ENCODE assay signal across 21 cellular contexts in genomic region chr3:146640361-146640760, GRCh38. TPM values are rescaled to one million over a fixed set of nuclear protein-coding genes. Genes with fewer than 3 reads are reported as not detected.
A peak's percentile ranks its signal among the peaks of the same experiment; 100 is the strongest.
DNase-seq lines count a peak whose midpoint lies in the region; ATAC-seq and TF ChIP-seq lines count a peak whose summit lies in the region.
"Had no signal": no experiment of that assay in that cellular context is flagged by ENCODE, and none has a peak within 500 bp of the region (broad histone marks: within the 10 kb centered on the region; RNA-seq: fewer than 3 reads in every experiment).

No MANE protein-coding gene starts in this region.

- H4K5ac ChIP-seq in mesendoderm (ENCODE audit: low read length) = no peak overlapping the region

- H3K4me3 Mint-ChIP-seq in stimulated activated effector memory CD8-positive, alpha-beta T cell treated with anti-CD3 and anti-CD28 coated beads, Interleukin-12 subunit alpha, Interleukin-12 subunit beta, amount 100 ng/mL, for 72 hours = no peak overlapping the region
- H3K4me3 Mint-ChIP-seq: CD8-positive, alpha-beta memory T cell; H9; T-helper 1 cell treated with Interleukin-12 subunit alpha and Interleukin-12 subunit beta and Interleukin-4 antibody, amounts not matched to agents 30 μg/mL and 1 μg/mL, for 36 hours had no signal

- ATAC-seq in Panc1 (peak; percentile 34; the same call in 1 of the 2 replicates), left lobe of liver (no peak)
- no peak for ATAC-seq in stimulated activated effector memory CD8-positive, alpha-beta T cell treated with anti-CD3 and anti-CD28 coated beads, Interleukin-12 subunit alpha, Interleukin-12 subunit beta, amount 100 ng/mL, for 72 hours

- no peaks in the 10 kb centered on the region for H3K79me1 ChIP-seq in mesendoderm (ENCODE audit: low read length)

- H3K27me3 ChIP-seq in Panc1 (ENCODE audit: control insufficient read depth, insufficient read depth, low read length) = no peaks in the 10 kb centered on the region; the same call in 1 of the 2 replicates
- H3K27me3 ChIP-seq in mesendoderm (ENCODE audit: insufficient read depth, low read length, poor library complexity) = no peaks in the 10 kb centered on the region

- H3K18ac ChIP-seq in mesendoderm (ENCODE audit: low read length) = no peak overlapping the region

- H3K56ac ChIP-seq in mesendoderm (ENCODE audit: low read length) = no peak overlapping the region

- intact Hi-C loops in Panc1 (cut with micrococcal nuclease; ENCODE audit: unreplicated experiment) = no loop called here

- POLR2A ChIA-PET in Panc1 (lab: Charles Lee) = no interaction called here

- H3K36me3 Mint-ChIP-seq in stimulated activated effector memory CD8-positive, alpha-beta T cell treated with anti-CD3 and anti-CD28 coated beads, Interleukin-12 subunit alpha, Interleukin-12 subunit beta, amount 100 ng/mL, for 72 hours = no peaks in the 10 kb centered on the region
- H3K36me3 Mint-ChIP-seq: CD8-positive, alpha-beta memory T cell had no signal

- no peak overlapping the region for H3K27ac Mint-ChIP-seq in stimulated activated effector memory CD8-positive, alpha-beta T cell treated with anti-CD3 and anti-CD28 coated beads, Interleukin-12 subunit alpha, Interleukin-12 subunit beta, amount 100 ng/mL, for 72 hours
- H3K27ac Mint-ChIP-seq: CD8-positive, alpha-beta memory T cell; H9; T-helper 1 cell treated with Interleukin-12 subunit alpha and Interleukin-12 subunit beta and Interleukin-4 antibody, amounts not matched to agents 30 μg/mL and 1 μg/mL, for 36 hours had no signal

- no peaks in the 10 kb centered on the region for H3K4me1 Mint-ChIP-seq in stimulated activated effector memory CD8-positive, alpha-beta T cell treated with anti-CD3 and anti-CD28 coated beads, Interleukin-12 subunit alpha, Interleukin-12 subunit beta, amount 100 ng/mL, for 72 hours
- H3K4me1 Mint-ChIP-seq: CD8-positive, alpha-beta memory T cell had no signal

- H3K4me2 ChIP-seq in mesendoderm (ENCODE audit: low read length) = no peak overlapping the region

- TF ChIP-seq CTCF in Panc1 (IDR thresholded peaks at IDR 0.05) = no peak

- no peak overlapping the region for H2AK5ac ChIP-seq in mesendoderm (ENCODE audit: low read length)

- in situ Hi-C loops in Panc1 (cut with HindIII; ENCODE audit: low pct_unique_long_range_greater_than_20kb, low sequenced_read_pairs) = no loop called here

- H3K4me3 ChIP-seq in Panc1 (ENCODE audit: low read depth in 2 of 2, low read length in 2 of 2) (no peak overlapping the region), mesendoderm (ENCODE audit: low read length) (no peak overlapping the region)
- H3K4me3 ChIP-seq: GM23248 had no signal

- no peaks in the 10 kb centered on the region for H3K9me3 ChIP-seq in Panc1 (ENCODE audit: control insufficient read depth, insufficient read depth, low read depth, low read length)

- H2BK5ac ChIP-seq in mesendoderm (ENCODE audit: low read length) = no peak overlapping the region

- H2BK15ac ChIP-seq in mesendoderm (replicated peaks; ENCODE audit: low read depth) = no peak overlapping the region

- H3K4me1 ChIP-seq in Panc1 (ENCODE audit: control insufficient read depth, insufficient read depth, low read length) (no peaks in the 10 kb centered on the region), mesendoderm (ENCODE audit: control insufficient read depth, low read depth, low read length) (no peaks in the 10 kb centered on the region)

- no peak overlapping the region for H3K9ac ChIP-seq in mesendoderm (ENCODE audit: low read length)
- H3K9ac ChIP-seq: GM23248 had no signal

- DNase-seq in DMS 273 (lab: John Stamatoyannopoulos, UW; ENCODE audit: unreplicated experiment) (peak; percentile 83), NCI-H1694 (lab: John Stamatoyannopoulos, UW) (peak; percentile 26), Panc1 (ENCODE audit: low read depth, low spot score) (no peak), mesendoderm (peak; percentile 11), SIG-M5 treated with dmso at 0.1 percent for 504 hours (lab: John Stamatoyannopoulos, UW; ENCODE audit: unreplicated experiment) (no peak), NCI-H446 treated with DMSO at 0.1 percent for 48 hours (lab: John Stamatoyannopoulos, UW) (no peak), left lobe of liver (ENCODE audit: low spot score) (no peak)
- no peak for DNase-seq in stimulated activated effector memory CD8-positive, alpha-beta T cell treated with anti-CD3 and anti-CD28 coated beads, Interleukin-12 subunit alpha, Interleukin-12 subunit beta, amount 100 ng/mL, for 72 hours (ENCODE audit: low spot score in 2 of 2)
- DNase-seq: CD8-positive, alpha-beta memory T cell; DMS79 treated with DMSO at 0.1 percent for 48 hours; H9; NCI-H187 treated with DMSO at 0.1 percent for 48 hours; NCI-H2107; NCI-H510A had no signal

- no peak overlapping the region for H3K23ac ChIP-seq in mesendoderm (ENCODE audit: low read length)

- H3K27ac ChIP-seq in Panc1 (ENCODE audit: low read length) (no peak overlapping the region), mesendoderm (ENCODE audit: low read depth, low read length) (no peak overlapping the region)
- H3K27ac ChIP-seq: C4-2B, GM23248 had no signal

- H3K36me3 ChIP-seq in Panc1 (ENCODE audit: control insufficient read depth, insufficient read depth, low read length) (no peaks in the 10 kb centered on the region), mesendoderm (ENCODE audit: control insufficient read depth, insufficient read depth, low read length) (no peaks in the 10 kb centered on the region)

- no CpG with 5 or more reads among the region's 1 CpG for WGBS in mesendoderm (ENCODE audit: extremely low coverage, insufficient coverage, low lambda C conversion rate)

- H2BK120ac ChIP-seq in mesendoderm (ENCODE audit: low read depth, low read length) = no peak overlapping the region

- no peak overlapping the region for H3K4ac ChIP-seq in mesendoderm (ENCODE audit: low read depth, low read length)

- no peaks in the 10 kb centered on the region for H3K9me3 Mint-ChIP-seq in stimulated activated effector memory CD8-positive, alpha-beta T cell treated with anti-CD3 and anti-CD28 coated beads, Interleukin-12 subunit alpha, Interleukin-12 subunit beta, amount 100 ng/mL, for 72 hours
- H3K9me3 Mint-ChIP-seq: CD8-positive, alpha-beta memory T cell; H9; T-helper 1 cell treated with Interleukin-12 subunit alpha and Interleukin-12 subunit beta and Interleukin-4 antibody, amounts not matched to agents 30 μg/mL and 1 μg/mL, for 36 hours had no signal

- no peak overlapping the region for H4K8ac ChIP-seq in mesendoderm (ENCODE audit: low read depth, low read length)

- BruUV-seq in Panc1 (replicated peaks; lab: Mats Ljungman, UMichigan) = no TSS peak

- no peaks in the 10 kb centered on the region for H3K79me2 ChIP-seq in mesendoderm (ENCODE audit: control insufficient read depth, insufficient read depth, low read length)

- CTCF ChIA-PET in Panc1 (lab: Charles Lee) = interaction anchor here (0.6 kb wide), 1 partner anchor 185 kb away, joined by 7 read pairs; no protein-coding TSS in a partner anchor

RNA-seq across cellular contexts. Expression of gene PLSCR5, which starts 35.2 kb away (rescaled TPM):
- total RNA-seq in Panc1 (2021; ENCODE audit: unreplicated experiment) = not detected
- polyA plus RNA-seq in Panc1 (2012; ENCODE audit: insufficient read length) = not detected
- polyA plus RNA-seq in mesendoderm (2013, experiment 1 of 2) = not detected
- not detected for polyA plus RNA-seq in mesendoderm (2013, experiment 2 of 2)
- total RNA-seq in left lobe of liver = not detected
- total RNA-seq: A172; CD8-positive, alpha-beta memory T cell; GM23248; H9; HT1080; PC-3 had no signal
- polyA plus RNA-seq: AG04450; CD8-positive, alpha-beta memory T cell; GM23248 had no signal

Comparison
In these comparisons a context has a peak if more than half of its experiments do, and no peak if none do; other contexts are left out.
1. DNase-seq: peak in DMS 273 (single experiment), NCI-H1694 (single experiment) and mesendoderm (single experiment); none in Panc1 (single experiment), SIG-M5 treated with dmso at 0.1 percent for 504 hours (single experiment), NCI-H446 treated with DMSO at 0.1 percent for 48 hours (single experiment), stimulated activated effector memory CD8-positive, alpha-beta T cell treated with anti-CD3 and anti-CD28 coated beads, Interleukin-12 subunit alpha, Interleukin-12 subunit beta, amount 100 ng/mL, for 72 hours (0 of 2) and left lobe of liver (single experiment).